ENCODE assay signal across 26 cellular contexts in the genomic region with DNA sequence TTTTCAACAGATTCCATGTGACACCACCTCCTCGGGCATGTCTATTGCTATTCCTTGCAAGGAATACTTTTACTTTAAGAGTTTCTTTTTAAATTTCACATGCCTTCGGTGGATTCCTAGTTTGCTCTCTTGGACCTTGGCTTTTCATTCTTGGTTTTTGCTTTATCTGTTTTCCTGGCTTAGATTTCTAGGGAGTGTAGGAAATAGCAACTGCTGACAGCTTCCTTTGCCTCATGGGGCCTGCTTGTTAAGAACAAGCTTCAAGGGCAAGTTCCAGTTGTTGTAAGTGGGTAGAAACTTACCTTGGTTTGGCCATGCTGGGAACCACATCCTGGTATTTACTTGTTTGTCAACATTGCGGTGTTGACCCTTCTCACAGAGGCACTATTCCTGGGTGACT.
"Had no signal": no experiment of that assay in that cellular context is flagged by ENCODE, and none has a peak within 500 bp of the region (broad histone marks: within the 10 kb centered on the region; RNA-seq: fewer than 3 reads in every experiment).

No MANE protein-coding gene starts in this region.

- H3K27me3 ChIP-seq: stomach, suprapubic skin, testis, thyroid gland, tibial artery, tibial nerve, transverse colon, upper lobe of left lung, upper lobe of right lung, uterus, vagina had no signal

- ATAC-seq: stimulated activated effector memory CD8-positive, alpha-beta T cell treated with anti-CD3 and anti-CD28 coated beads, Interleukin-12 subunit alpha, Interleukin-12 subunit beta, amount 100 ng/mL, for 72 hours; stimulated activated memory B cell treated with anti-CD40 and anti-IgM and Interleukin-4, amounts not matched to agents 10 μg/mL and 1 μg/mL and 100 μg/mL, for 72 hours; stimulated activated naive B cell treated with anti-CD40 and anti-IgM and Interleukin-4, amounts not matched to agents 10 μg/mL and 1 μg/mL and 100 μg/mL, for 72 hours; stimulated activated naive CD8-positive, alpha-beta T cell treated with anti-CD3 and anti-CD28 coated beads, Interleukin-15, amount 100 ng/mL, for 72 hours; stimulated activated naive CD8-positive, alpha-beta T cell treated with anti-CD3 and anti-CD28 coated beads, Interleukin-15, Interleukin-2, amounts not matched to agents 100 U/mL and 50 U/mL, for 24 hours; upper lobe of right lung had no signal

- H3K27ac ChIP-seq: stomach, suprapubic skin, testis, thoracic aorta, thyroid gland, tibial artery, tibial nerve, transverse colon, upper lobe of left lung, upper lobe of right lung, uterus, vagina had no signal

- DNase-seq: stimulated activated CD4-positive, alpha-beta T cell treated with anti-CD3 and anti-CD28 coated beads, Interleukin-2, amount 100 ng/mL, for 48 hours; stimulated activated CD4-positive, alpha-beta T cell treated with anti-CD3 and anti-CD28 coated beads, Interleukin-4, amount 100 ng/mL, for 1 hour; stimulated activated CD4-positive, alpha-beta T cell treated with anti-CD3 and anti-CD28 coated beads, Interleukin-4, amount 100 ng/mL, for 24 hours; stimulated activated CD4-positive, alpha-beta T cell treated with anti-CD3 and anti-CD28 coated beads, Interleukin-4, amount 100 ng/mL, for 4 hours; stimulated activated CD8-positive, alpha-beta memory T cell treated with anti-CD3 and anti-CD28 coated beads, Interleukin-4, amount 100 ng/mL, for 48 hours; stimulated activated naive B cell treated with anti-CD40 and anti-IgM and Interleukin-4, amounts not matched to agents 10 μg/mL and 1 μg/mL and 100 μg/mL, for 72 hours; stimulated activated naive CD4-positive, alpha-beta T cell; stimulated activated naive CD4-positive, alpha-beta T cell treated with Interleukin-2 at 50 U/mL for 16 hours; stimulated activated naive CD8-positive, alpha-beta T cell treated with anti-CD3 and anti-CD28 coated beads, Interleukin-15, amount 100 ng/mL, for 72 hours; stimulated activated naive CD8-positive, alpha-beta T cell treated with anti-CD3 and anti-CD28 coated beads, Interleukin-15, Interleukin-2, amounts not matched to agents 100 U/mL and 50 U/mL, for 24 hours; stomach; substantia nigra; testis; thyroid gland; tibial artery; transverse colon; trophoblast cell; upper lobe of left lung; upper lobe of right lung; uterus had no signal

- H3K9me3 ChIP-seq: stomach, suprapubic skin, testis, thoracic aorta, thyroid gland, tibial artery, tibial nerve, transverse colon, upper lobe of left lung, upper lobe of right lung, uterus, vagina had no signal

- H3K4me3 ChIP-seq: stomach, suprapubic skin, testis, thoracic aorta, thyroid gland, tibial artery, tibial nerve, transverse colon, upper lobe of left lung, upper lobe of right lung, uterus, vagina had no signal

- H3K4me1 ChIP-seq: stomach, testis, thyroid gland, tibial artery, upper lobe of left lung, upper lobe of right lung had no signal

- H3K36me3 ChIP-seq: stomach, suprapubic skin, thoracic aorta, thyroid gland, tibial artery, tibial nerve, transverse colon, upper lobe of left lung, upper lobe of right lung, uterus, vagina had no signal
